In the genomic region with DNA sequence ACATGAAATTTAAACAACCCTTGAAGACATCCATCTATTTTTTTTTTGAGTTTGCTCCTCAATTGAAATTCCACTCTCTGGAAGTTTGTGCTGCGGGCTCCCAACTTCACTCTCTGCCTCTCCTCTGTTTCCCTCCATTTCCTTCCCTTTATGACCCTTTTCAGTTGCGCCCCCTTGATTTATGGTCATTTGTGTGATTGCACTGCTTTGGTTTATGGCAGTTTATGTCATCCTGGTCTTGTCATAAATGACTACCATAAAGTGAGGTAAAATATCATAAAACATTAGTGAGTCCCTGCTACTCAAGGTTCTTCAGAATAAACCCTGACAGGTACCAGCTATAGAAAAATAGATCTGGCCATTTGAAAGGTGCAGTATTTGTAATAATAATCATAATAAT, we compare ENCODE assay signal across 24 cellular contexts.
DNase-seq lines count a peak whose midpoint lies in the region; FAIRE-seq and TF ChIP-seq lines count a peak whose summit lies in the region.
"Had no signal": no experiment of that assay in that cellular context is flagged by ENCODE, and none has a peak within 500 bp of the region (broad histone marks: within the 10 kb centered on the region; RNA-seq: fewer than 3 reads in every experiment).

No MANE protein-coding gene starts in this region.

- no peaks in the 10 kb centered on the region for H3K36me3 Mint-ChIP-seq in progenitor cell of endocrine pancreas (ENCODE audit: insufficient read depth)
- H3K36me3 Mint-ChIP-seq: CD14-positive monocyte had no signal

- H3K4me3 ChIP-seq in LNCaP clone FGC (ENCODE audit: low read depth, low read length), result no peak overlapping the region
- no peak overlapping the region for H3K4me3 ChIP-seq in small intestine (ENCODE audit: low read depth in 1 of 2, low read length in 2 of 2)
- no peak overlapping the region for H3K4me3 ChIP-seq in ascending aorta
- H3K4me3 ChIP-seq: A549, esophagus squamous epithelium, uterus had no signal

- 13 to 37% (median 14%) methylated on average over 2 of the region's 2 CpGs for WGBS in small intestine, 3 donors

- no peak overlapping the region for H3K27ac ChIP-seq in small intestine (ENCODE audit: low read depth in 1 of 2, low read length in 1 of 2)
- H3K27ac ChIP-seq in ascending aorta, result no peak overlapping the region
- H3K27ac ChIP-seq: A549, esophagus squamous epithelium, uterus had no signal

- H3K36me3 ChIP-seq in small intestine (ENCODE audit: control insufficient read depth in 2 of 2, insufficient read depth in 2 of 2, low read length in 2 of 2) (no peaks in the 10 kb centered on the region), ascending aorta (no peaks in the 10 kb centered on the region)
- H3K36me3 ChIP-seq: esophagus squamous epithelium, uterus had no signal

- TF ChIP-seq CTCF in LNCaP clone FGC (IDR thresholded peaks at IDR 0.05; ENCODE audit: control insufficient read depth, extremely low read depth, insufficient read depth) (peak; percentile 17; the same call in 1 of the 2 replicates), progenitor cell of endocrine pancreas (IDR thresholded peaks at IDR 0.05; ENCODE audit: unreplicated experiment) (no peak), ascending aorta (IDR thresholded peaks at IDR 0.05) (no peak)

- no peaks in the 10 kb centered on the region for H3K4me1 Mint-ChIP-seq in progenitor cell of endocrine pancreas (ENCODE audit: low read depth)
- H3K4me1 Mint-ChIP-seq: activated B cell treated with CpG ODN at 0.5 μM for 24 hours, CD14-positive monocyte had no signal

- H3K4me1 ChIP-seq in small intestine (ENCODE audit: control insufficient read depth in 2 of 2, insufficient read depth in 1 of 2, low read depth in 1 of 2, low read length in 1 of 2) (no peaks in the 10 kb centered on the region), ascending aorta (no peaks in the 10 kb centered on the region)
- H3K4me1 ChIP-seq: A549, esophagus squamous epithelium, uterus had no signal

- no peaks in the 10 kb centered on the region for H3K27me3 ChIP-seq in small intestine (ENCODE audit: control insufficient read depth in 2 of 2, insufficient read depth in 2 of 2, low read length in 2 of 2)
- H3K27me3 ChIP-seq in ascending aorta, result no peaks in the 10 kb centered on the region
- H3K27me3 ChIP-seq: uterus had no signal

- H3K9me3 ChIP-seq in small intestine (ENCODE audit: control insufficient read depth, low read depth) (no peaks in the 10 kb centered on the region), ascending aorta (no peaks in the 10 kb centered on the region)
- H3K9me3 ChIP-seq: A549, esophagus squamous epithelium, uterus had no signal

- no peak overlapping the region for H3K27ac Mint-ChIP-seq in progenitor cell of endocrine pancreas
- H3K27ac Mint-ChIP-seq: activated B cell treated with CpG ODN at 0.5 μM for 24 hours, CD14-positive monocyte had no signal

- peaks cover 4% of the 10 kb centered on the region for H3K9me3 Mint-ChIP-seq in progenitor cell of endocrine pancreas (ENCODE audit: low read depth)
- H3K9me3 Mint-ChIP-seq: activated B cell treated with CpG ODN at 0.5 μM for 24 hours; activated T-cell treated with anti-CD3 and anti-CD28 coated beads, Interleukin-2, amount 50 U/mL, for 4 hours had no signal

- no peak for FAIRE-seq in small intestine (lab: Jason Lieb, UNC)
- FAIRE-seq: A549, astrocyte had no signal

- DNase-seq in NCI-H82 (lab: John Stamatoyannopoulos, UW) (peak; percentile 11), NCI-H82 treated with DMSO at 0.1 percent for 48 hours (lab: John Stamatoyannopoulos, UW; ENCODE audit: unreplicated experiment) (no peak), LNCaP clone FGC (ENCODE audit: low read depth) (no peak), SK-MEL-5 (ENCODE audit: low read depth, low spot score) (peak; percentile 44), small intestine (peak; percentile 11), progenitor cell of endocrine pancreas (ENCODE audit: low spot score, unreplicated experiment) (no peak), ascending aorta (ENCODE audit: low spot score in 2 of 2) (no peak), LoVo (ENCODE audit: low spot score) (no peak)
- DNase-seq: activated B cell treated with CpG ODN at 0.5 μM for 24 hours; activated naive CD4-positive, alpha-beta T cell treated with anti-CD3 and anti-CD28 coated beads, Interleukin-2, amount 50 U/mL, for 16 hours; activated T-cell treated with anti-CD3 and anti-CD28 coated beads, Interleukin-2, amount 50 U/mL, for 4 hours; cerebellar nuclear complex; effector memory CD4-positive, alpha-beta T cell; esophagus squamous epithelium; MM.1S; NCI-H187 treated with DMSO at 0.1 percent for 48 hours; NCI-H446; NK-92 treated with Interleukin-12 subunit alpha and Interleukin-12 subunit beta, amount 100 ng/mL, for 24 hours; SIG-M5; T-helper 2 cell; uterus had no signal

- no peak overlapping the region for H3K4me3 Mint-ChIP-seq in progenitor cell of endocrine pancreas (ENCODE audit: low read depth)
- H3K4me3 Mint-ChIP-seq: activated B cell treated with CpG ODN at 0.5 μM for 24 hours; activated T-cell treated with anti-CD3 and anti-CD28 coated beads, Interleukin-2, amount 50 U/mL, for 4 hours; CD14-positive monocyte had no signal

- intact Hi-C loops in ascending aorta (cut with DNase I), result no loop called here

- peaks cover 5% of the 10 kb centered on the region for H3K27me3 Mint-ChIP-seq in progenitor cell of endocrine pancreas

- in situ Hi-C loops in SK-MEL-5 (cut with HindIII; ENCODE audit: low pct_unique_long_range_greater_than_20kb, low sequenced_read_pairs), result no loop called here

Comparison
In these comparisons a context has a peak if more than half of its experiments do, and no peak if none do; other contexts are left out.
1. DNase-seq: peak in NCI-H82 (single experiment), SK-MEL-5 (single experiment) and small intestine (single experiment); none in NCI-H82 treated with DMSO at 0.1 percent for 48 hours (single experiment), LNCaP clone FGC (single experiment), progenitor cell of endocrine pancreas (single experiment), ascending aorta (0 of 2) and LoVo (single experiment).